In the genomic region with DNA sequence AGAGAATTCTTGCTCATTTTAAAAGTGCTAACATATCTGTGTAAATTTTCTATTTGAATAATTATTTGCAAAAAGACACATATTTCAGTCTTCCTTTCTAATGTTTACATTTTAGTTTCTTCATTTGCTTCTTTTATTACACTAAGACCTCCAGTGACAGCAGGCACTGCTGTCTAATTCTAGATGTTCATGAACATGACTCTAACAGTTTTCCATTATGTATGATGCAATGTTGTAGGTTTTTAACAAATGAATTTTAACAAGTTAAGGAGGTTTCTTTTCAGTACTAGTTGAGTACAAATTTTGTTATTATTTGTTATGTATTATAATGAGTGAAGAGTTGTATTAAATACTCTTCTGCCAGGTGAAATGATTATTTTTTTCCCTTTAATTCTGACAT, we compare ENCODE assay signal across 1 cellular context.
TF ChIP-seq lines count a peak whose summit lies in the region.

No MANE protein-coding gene starts in this region.

TF ChIP-seq in GM23338, 12 proteins besides CTCF, POLR2A, EP300 and RAD21 (continued from another document):
- TF ChIP-seq, protein P1, sequence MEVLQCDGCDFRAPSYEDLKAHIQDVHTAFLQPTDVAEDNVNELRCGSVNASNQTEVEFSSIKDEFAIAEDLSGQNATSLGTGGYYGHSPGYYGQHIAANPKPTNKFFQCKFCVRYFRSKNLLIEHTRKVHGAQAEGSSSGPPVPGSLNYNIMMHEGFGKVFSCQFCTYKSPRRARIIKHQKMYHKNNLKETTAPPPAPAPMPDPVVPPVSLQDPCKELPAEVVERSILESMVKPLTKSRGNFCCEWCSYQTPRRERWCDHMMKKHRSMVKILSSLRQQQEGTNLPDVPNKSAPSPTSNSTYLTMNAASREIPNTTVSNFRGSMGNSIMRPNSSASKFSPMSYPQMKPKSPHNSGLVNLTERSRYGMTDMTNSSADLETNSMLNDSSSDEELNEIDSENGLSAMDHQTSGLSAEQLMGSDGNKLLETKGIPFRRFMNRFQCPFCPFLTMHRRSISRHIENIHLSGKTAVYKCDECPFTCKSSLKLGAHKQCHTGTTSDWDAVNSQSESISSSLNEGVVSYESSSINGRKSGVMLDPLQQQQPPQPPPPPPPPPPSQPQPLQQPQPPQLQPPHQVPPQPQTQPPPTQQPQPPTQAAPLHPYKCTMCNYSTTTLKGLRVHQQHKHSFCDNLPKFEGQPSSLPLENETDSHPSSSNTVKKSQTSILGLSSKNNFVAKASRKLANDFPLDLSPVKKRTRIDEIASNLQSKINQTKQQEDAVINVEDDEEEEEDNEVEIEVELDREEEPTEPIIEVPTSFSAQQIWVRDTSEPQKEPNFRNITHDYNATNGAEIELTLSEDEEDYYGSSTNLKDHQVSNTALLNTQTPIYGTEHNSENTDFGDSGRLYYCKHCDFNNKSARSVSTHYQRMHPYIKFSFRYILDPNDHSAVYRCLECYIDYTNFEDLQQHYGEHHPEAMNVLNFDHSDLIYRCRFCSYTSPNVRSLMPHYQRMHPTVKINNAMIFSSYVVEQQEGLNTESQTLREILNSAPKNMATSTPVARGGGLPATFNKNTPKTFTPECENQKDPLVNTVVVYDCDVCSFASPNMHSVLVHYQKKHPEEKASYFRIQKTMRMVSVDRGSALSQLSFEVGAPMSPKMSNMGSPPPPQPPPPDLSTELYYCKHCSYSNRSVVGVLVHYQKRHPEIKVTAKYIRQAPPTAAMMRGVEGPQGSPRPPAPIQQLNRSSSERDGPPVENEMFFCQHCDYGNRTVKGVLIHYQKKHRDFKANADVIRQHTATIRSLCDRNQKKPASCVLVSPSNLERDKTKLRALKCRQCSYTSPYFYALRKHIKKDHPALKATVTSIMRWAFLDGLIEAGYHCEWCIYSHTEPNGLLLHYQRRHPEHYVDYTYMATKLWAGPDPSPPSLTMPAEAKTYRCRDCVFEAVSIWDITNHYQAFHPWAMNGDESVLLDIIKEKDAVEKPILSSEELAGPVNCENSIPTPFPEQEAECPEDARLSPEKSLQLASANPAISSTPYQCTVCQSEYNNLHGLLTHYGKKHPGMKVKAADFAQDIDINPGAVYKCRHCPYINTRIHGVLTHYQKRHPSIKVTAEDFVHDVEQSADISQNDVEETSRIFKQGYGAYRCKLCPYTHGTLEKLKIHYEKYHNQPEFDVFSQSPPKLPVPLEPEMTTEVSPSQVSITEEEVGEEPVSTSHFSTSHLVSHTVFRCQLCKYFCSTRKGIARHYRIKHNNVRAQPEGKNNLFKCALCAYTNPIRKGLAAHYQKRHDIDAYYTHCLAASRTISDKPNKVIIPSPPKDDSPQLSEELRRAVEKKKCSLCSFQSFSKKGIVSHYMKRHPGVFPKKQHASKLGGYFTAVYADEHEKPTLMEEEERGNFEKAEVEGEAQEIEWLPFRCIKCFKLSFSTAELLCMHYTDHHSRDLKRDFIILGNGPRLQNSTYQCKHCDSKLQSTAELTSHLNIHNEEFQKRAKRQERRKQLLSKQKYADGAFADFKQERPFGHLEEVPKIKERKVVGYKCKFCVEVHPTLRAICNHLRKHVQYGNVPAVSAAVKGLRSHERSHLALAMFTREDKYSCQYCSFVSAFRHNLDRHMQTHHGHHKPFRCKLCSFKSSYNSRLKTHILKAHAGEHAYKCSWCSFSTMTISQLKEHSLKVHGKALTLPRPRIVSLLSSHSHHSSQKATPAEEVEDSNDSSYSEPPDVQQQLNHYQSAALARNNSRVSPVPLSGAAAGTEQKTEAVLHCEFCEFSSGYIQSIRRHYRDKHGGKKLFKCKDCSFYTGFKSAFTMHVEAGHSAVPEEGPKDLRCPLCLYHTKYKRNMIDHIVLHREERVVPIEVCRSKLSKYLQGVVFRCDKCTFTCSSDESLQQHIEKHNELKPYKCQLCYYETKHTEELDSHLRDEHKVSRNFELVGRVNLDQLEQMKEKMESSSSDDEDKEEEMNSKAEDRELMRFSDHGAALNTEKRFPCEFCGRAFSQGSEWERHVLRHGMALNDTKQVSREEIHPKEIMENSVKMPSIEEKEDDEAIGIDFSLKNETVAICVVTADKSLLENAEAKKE (CRISPR knock-in tag; IDR thresholded peaks at IDR 0.05), result no peak
TF ChIP-seq in GM23338: peak in this region for 0.
